In genomic region chr20:43757870-43758269, GRCh38 we compare ENCODE assay signal across 6 cellular contexts. TPM values are rescaled to one million over a fixed set of nuclear protein-coding genes. Genes with fewer than 3 reads are reported as not detected.
"Had no signal": no experiment of that assay in that cellular context is flagged by ENCODE, and none has a peak within 500 bp of the region (broad histone marks: within the 10 kb centered on the region; RNA-seq: fewer than 3 reads in every experiment).

No MANE protein-coding gene starts in this region.

RNA-seq across cellular contexts. Expression of gene GTSF1L, which starts 31.1 kb away (rescaled TPM):
- total RNA-seq: activated CD8-positive, alpha-beta T cell treated with anti-CD3 and anti-CD28 coated beads for 36 hours; cardiac muscle cell; PC-3; Right ventricle myocardium inferior; T-helper 2 cell treated with Interferon-gamma antibody and Interleukin-4, amounts not matched to agents 100 ng/mL and 5 ng/mL, for 36 hours had no signal
- polyA plus RNA-seq: cardiac muscle cell, SK-N-SH had no signal
